Comparison of ENCODE assay signal across 1 cellular context in the genomic region with DNA sequence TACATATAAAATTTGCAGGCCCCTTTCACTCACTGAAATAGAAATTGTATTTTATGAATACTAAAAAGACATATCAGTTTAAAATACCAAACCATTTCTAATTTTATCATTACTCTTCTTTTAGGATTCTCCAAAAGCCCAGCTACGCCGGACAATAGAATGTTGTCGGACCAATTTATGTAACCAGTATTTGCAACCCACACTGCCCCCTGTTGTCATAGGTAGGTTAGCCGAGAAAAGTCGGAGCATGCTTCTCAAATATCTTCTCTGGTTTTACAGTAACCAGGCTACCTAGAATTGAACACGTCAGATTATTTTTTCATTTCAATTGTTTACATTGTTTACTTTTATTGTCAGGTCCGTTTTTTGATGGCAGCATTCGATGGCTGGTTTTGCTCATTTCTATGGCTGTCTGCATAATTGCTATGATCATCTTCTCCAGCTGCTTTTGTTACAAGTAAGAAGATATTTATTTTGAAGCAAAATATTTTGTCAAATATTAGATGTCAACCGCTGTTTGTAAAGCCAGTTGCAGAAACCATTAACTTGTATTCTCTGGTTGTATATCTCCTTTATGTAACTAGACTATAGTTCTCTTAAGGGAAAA.
TF ChIP-seq lines count a peak whose summit lies in the region.

No MANE protein-coding gene starts in this region.

TF ChIP-seq in endothelial cell of umbilical vein, 7 proteins besides CTCF, POLR2A, EP300 and RAD21:
- TF ChIP-seq MYC (IDR thresholded peaks at IDR 0.05; ENCODE audit: low read depth, low read length) (no peak), GATA2 (IDR thresholded peaks at IDR 0.05; ENCODE audit: insufficient read depth, insufficient read length, low read depth, low read length) (no peak), JUN (IDR thresholded peaks at IDR 0.05; ENCODE audit: borderline replicate concordance, insufficient read depth, insufficient read length, low read depth) (no peak), EZH2 (IDR thresholded peaks at IDR 0.05; ENCODE audit: borderline replicate concordance, low read depth, low read length, severe bottlenecking) (no peak), FOS (IDR thresholded peaks at IDR 0.05; ENCODE audit: borderline replicate concordance, insufficient read depth, low read length) (no peak), POLR2AphosphoS5 (IDR thresholded peaks at IDR 0.05; ENCODE audit: insufficient read depth, low read depth, low read length) (no peak)
- TF ChIP-seq, protein P1, sequence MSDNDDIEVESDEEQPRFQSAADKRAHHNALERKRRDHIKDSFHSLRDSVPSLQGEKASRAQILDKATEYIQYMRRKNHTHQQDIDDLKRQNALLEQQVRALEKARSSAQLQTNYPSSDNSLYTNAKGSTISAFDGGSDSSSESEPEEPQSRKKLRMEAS (IDR thresholded peaks at IDR 0.05; ENCODE audit: insufficient read depth, insufficient read length), result no peak
TF ChIP-seq in endothelial cell of umbilical vein: peak in this region for 0.
